Comparison of ENCODE assay signal across 20 cellular contexts in genomic region chr5:177603631-177604030, GRCh38. TPM values are rescaled to one million over a fixed set of nuclear protein-coding genes. Genes with fewer than 3 reads are reported as not detected.
DNase-seq lines count a peak whose midpoint lies in the region; ATAC-seq and TF ChIP-seq lines count a peak whose summit lies in the region.
"Had no signal": no experiment of that assay in that cellular context is flagged by ENCODE, and none has a peak within 500 bp of the region (broad histone marks: within the 10 kb centered on the region; RNA-seq: fewer than 3 reads in every experiment).

No MANE protein-coding gene starts in this region.

- H3K4me1 ChIP-seq in neural progenitor cell = no peaks in the 10 kb centered on the region
- H3K4me1 ChIP-seq: BE2C had no signal

- peaks cover 16% of the 10 kb centered on the region for H3F3A ChIP-seq in neural progenitor cell (ENCODE audit: low read depth)

- ATAC-seq in HG02840 (IDR thresholded peaks at IDR 0.05; ENCODE audit: low FRiP score, unreplicated experiment) = no peak
- ATAC-seq: PC-3 had no signal

- no peaks in the 10 kb centered on the region for H3K9me3 ChIP-seq in neural progenitor cell (ENCODE audit: low read depth)
- H3K9me3 ChIP-seq: BE2C had no signal

- no peak for TF ChIP-seq CTCF in RWPE1 (conservative IDR thresholded peaks at IDR 0.05; ENCODE audit: low read depth)
- TF ChIP-seq CTCF in endothelial cell (IDR thresholded peaks at IDR 0.05; ENCODE audit: unreplicated experiment) = no peak
- TF ChIP-seq CTCF in neural progenitor cell (IDR thresholded peaks at IDR 0.05) = no peak

- no peak overlapping the region for H3K4me2 ChIP-seq in neural progenitor cell

- H3K4me3 ChIP-seq in neural progenitor cell = no peak overlapping the region
- H3K4me3 ChIP-seq: GM23248 had no signal

- intact Hi-C loops in activated CD4-positive, alpha-beta T cell treated with anti-CD3 and anti-CD28 coated beads, Interleukin-2, amount 10 ng/mL, durations not matched to agents 24 days and 14 days (cut with micrococcal nuclease) = no loop called here

- no peaks in the 10 kb centered on the region for H4K20me1 ChIP-seq in neural progenitor cell (ENCODE audit: low read depth)

- POLR2A ChIA-PET in RWPE1 (lab: Yijun Ruan, JAX; ENCODE audit: low non-redundant PET) = interaction anchor here (0.5 to 0.6 kb wide), 2 partner anchors 199 to 555 kb away, joined by 3 to 4 read pairs; no protein-coding TSS in a partner anchor

- H3K9ac ChIP-seq in neural progenitor cell = no peak overlapping the region
- H3K9ac ChIP-seq: GM23248 had no signal

- peak; percentile 57 for DNase-seq in activated CD4-positive, alpha-beta T cell treated with anti-CD3 and anti-CD28 coated beads, Interleukin-2, amount 10 ng/mL, durations not matched to agents 24 days and 14 days
- no peak for DNase-seq in activated CD4-positive, alpha-beta T cell treated with anti-CD3 and anti-CD28 coated beads, Interleukin-2, amount 50 U/mL, for 48 hours
- DNase-seq in RWPE1 (ENCODE audit: low spot score) (no peak), endothelial cell (ENCODE audit: low spot score) (no peak), neural progenitor cell (ENCODE audit: low spot score) (no peak), kidney tubule cell (ENCODE audit: low spot score) (no peak), SHP77 treated with DMSO at 0.1 percent for 48 hours (lab: John Stamatoyannopoulos, UW) (no peak)
- DNase-seq: 8988T; BE2C; CD8-positive, alpha-beta memory T cell; DND-41; GM23248; HCEC 1CT; NCI-H1105 treated with DMSO at 0.1 percent for 48 hours; NCI-H187 treated with DMSO at 0.1 percent for 48 hours; NCI-H446 treated with DMSO at 0.1 percent for 48 hours; NCI-H748 treated with DMSO at 0.1 percent for 48 hours; PC-3 had no signal

- no peak overlapping the region for H2AFZ ChIP-seq in neural progenitor cell (replicated peaks)
- H2AFZ ChIP-seq: GM23248 had no signal

- H3K4me1 Mint-ChIP-seq in activated CD4-positive, alpha-beta T cell treated with anti-CD3 and anti-CD28 coated beads, Interleukin-2, amount 10 ng/mL, durations not matched to agents 24 days and 14 days = peaks cover 17% of the 10 kb centered on the region
- H3K4me1 Mint-ChIP-seq in endothelial cell (ENCODE audit: unreplicated experiment) (peaks cover 14% of the 10 kb centered on the region), neural progenitor cell (peaks cover 23% of the 10 kb centered on the region)

- CTCF ChIA-PET in RWPE1 (lab: Yijun Ruan, JAX) = no interaction called here

- H3K36me3 ChIP-seq in neural progenitor cell = no peaks in the 10 kb centered on the region
- H3K36me3 ChIP-seq: BE2C had no signal

- H3K79me2 ChIP-seq in neural progenitor cell (ENCODE audit: low read depth) = peaks cover 4% of the 10 kb centered on the region

- H3K27ac Mint-ChIP-seq in activated CD4-positive, alpha-beta T cell treated with anti-CD3 and anti-CD28 coated beads, Interleukin-2, amount 10 ng/mL, durations not matched to agents 24 days and 14 days = no peak overlapping the region
- H3K27ac Mint-ChIP-seq in endothelial cell (ENCODE audit: unreplicated experiment) (no peak overlapping the region), neural progenitor cell (no peak overlapping the region)

- H3K27me3 Mint-ChIP-seq in activated CD4-positive, alpha-beta T cell treated with anti-CD3 and anti-CD28 coated beads, Interleukin-2, amount 10 ng/mL, durations not matched to agents 24 days and 14 days = no peaks in the 10 kb centered on the region
- H3K27me3 Mint-ChIP-seq in endothelial cell (ENCODE audit: unreplicated experiment) (peaks cover 8% of the 10 kb centered on the region), neural progenitor cell (ENCODE audit: insufficient read depth, low read depth) (peaks cover 4% of the 10 kb centered on the region)
- H3K27me3 Mint-ChIP-seq: CD8-positive, alpha-beta memory T cell had no signal

- peaks cover 12% of the 10 kb centered on the region for H3K27me3 ChIP-seq in neural progenitor cell
- H3K27me3 ChIP-seq: BE2C had no signal

- peaks cover 8% of the 10 kb centered on the region for H3K36me3 Mint-ChIP-seq in activated CD4-positive, alpha-beta T cell treated with anti-CD3 and anti-CD28 coated beads, Interleukin-2, amount 10 ng/mL, durations not matched to agents 24 days and 14 days (ENCODE audit: low read depth)
- peaks cover 29% of the 10 kb centered on the region for H3K36me3 Mint-ChIP-seq in endothelial cell (ENCODE audit: low read depth, unreplicated experiment)
- peaks cover 2% of the 10 kb centered on the region for H3K36me3 Mint-ChIP-seq in neural progenitor cell

- H3K27ac ChIP-seq in RWPE1 (peak overlapping the region; percentile 1; the same call in 1 of the 2 replicates), neural progenitor cell (no peak overlapping the region)
- H3K27ac ChIP-seq: GM23248, HL-60 had no signal

- no peaks in the 10 kb centered on the region for H3K9me3 Mint-ChIP-seq in activated CD4-positive, alpha-beta T cell treated with anti-CD3 and anti-CD28 coated beads, Interleukin-2, amount 10 ng/mL, durations not matched to agents 24 days and 14 days
- H3K9me3 Mint-ChIP-seq in endothelial cell (ENCODE audit: unreplicated experiment) (no peaks in the 10 kb centered on the region), neural progenitor cell (no peaks in the 10 kb centered on the region)
- H3K9me3 Mint-ChIP-seq: CD8-positive, alpha-beta memory T cell had no signal

- H3K4me3 Mint-ChIP-seq in activated CD4-positive, alpha-beta T cell treated with anti-CD3 and anti-CD28 coated beads, Interleukin-2, amount 10 ng/mL, durations not matched to agents 24 days and 14 days = no peak overlapping the region
- peak overlapping the region; percentile 45 for H3K4me3 Mint-ChIP-seq in endothelial cell (ENCODE audit: unreplicated experiment)
- peak overlapping the region; percentile 5 for H3K4me3 Mint-ChIP-seq in neural progenitor cell

RNA-seq across cellular contexts. Expression of gene B4GALT7, which starts 3.7 kb away (rescaled TPM):
- 26.5 and 27.7 TPM in 2 replicates for total RNA-seq in activated CD4-positive, alpha-beta T cell treated with anti-CD3 and anti-CD28 coated beads, Interleukin-2, amount 10 ng/mL, durations not matched to agents 24 days and 14 days
- total RNA-seq in endothelial cell (ENCODE audit: unreplicated experiment) = 34.6 TPM
- 11.6 and 23.1 TPM in 2 replicates for total RNA-seq in neural progenitor cell (ENCODE audit: low replicate concordance)

RNA-seq across cellular contexts. Expression of gene TMED9, which starts 11.6 kb away (rescaled TPM):
- 147 and 156 TPM in 2 replicates for total RNA-seq in activated CD4-positive, alpha-beta T cell treated with anti-CD3 and anti-CD28 coated beads, Interleukin-2, amount 10 ng/mL, durations not matched to agents 24 days and 14 days
- 271 TPM for total RNA-seq in endothelial cell (ENCODE audit: unreplicated experiment)
- total RNA-seq in neural progenitor cell (ENCODE audit: low replicate concordance) = 30.9 and 49.0 TPM in 2 replicates

RNA-seq across cellular contexts. Expression of gene FAM193B, which starts 49.3 kb away (rescaled TPM):
- total RNA-seq in activated CD4-positive, alpha-beta T cell treated with anti-CD3 and anti-CD28 coated beads, Interleukin-2, amount 10 ng/mL, durations not matched to agents 24 days and 14 days = 71.2 and 85.5 TPM in 2 replicates
- total RNA-seq in endothelial cell (ENCODE audit: unreplicated experiment) (97.6 TPM), neural progenitor cell (ENCODE audit: low replicate concordance) (42.5 and 78.5 TPM in 2 replicates)
